Comparison of ENCODE assay signal across 21 cellular contexts in genomic region chr6:116436586-116436985, GRCh38. TPM values are rescaled to one million over a fixed set of nuclear protein-coding genes. Genes with fewer than 3 reads are reported as not detected.
"Had no signal": no experiment of that assay in that cellular context is flagged by ENCODE, and none has a peak within 500 bp of the region (broad histone marks: within the 10 kb centered on the region; RNA-seq: fewer than 3 reads in every experiment).

No MANE protein-coding gene starts in this region.

- DNase-seq: colonic mucosa; effector CD4-positive, alpha-beta T cell; endodermal cell; foreskin melanocyte; head of caudate nucleus; kidney glomerular epithelial cell; mammary epithelial cell; natural killer cell; posterior cingulate gyrus; spleen; stimulated activated CD4-positive, alpha-beta T cell treated with anti-CD3 and anti-CD28 coated beads, Interleukin-15, amount 100 ng/mL, for 24 hours; stimulated activated CD4-positive, alpha-beta T cell treated with anti-CD3 and anti-CD28 coated beads, Interleukin-1b, Interleukin-23, amount 100 ng/mL, for 48 hours; stimulated activated CD4-positive, alpha-beta T cell treated with anti-CD3 and anti-CD28 coated beads, Interleukin-4, amount 100 ng/mL, for 24 hours; tibial artery; upper lobe of right lung had no signal

- ATAC-seq: left lobe of liver; natural killer cell; stimulated activated memory B cell treated with anti-CD40 and anti-IgM and Interleukin-4, amounts not matched to agents 10 μg/mL and 1 μg/mL and 100 μg/mL, for 72 hours; upper lobe of right lung had no signal

- H3K9me3 ChIP-seq: colonic mucosa, spleen, tibial artery, upper lobe of right lung, vagina had no signal

- H3K27ac ChIP-seq: colonic mucosa, hepatocyte, spleen, tibial artery, upper lobe of right lung, vagina had no signal

- H3K36me3 Mint-ChIP-seq: natural killer cell had no signal

- H3K9me3 Mint-ChIP-seq: endodermal cell; natural killer cell; stimulated activated memory B cell treated with anti-CD40 and anti-IgM and Interleukin-4, amounts not matched to agents 10 μg/mL and 1 μg/mL and 100 μg/mL, for 72 hours; stimulated activated naive CD8-positive, alpha-beta T cell treated with anti-CD3 and anti-CD28 coated beads, Interleukin-15, Interleukin-2, amounts not matched to agents 100 ng/mL and 50 ng/mL, for 24 hours had no signal

- H3K27me3 Mint-ChIP-seq: stimulated activated memory B cell treated with anti-CD40 and anti-IgM and Interleukin-4, amounts not matched to agents 10 μg/mL and 1 μg/mL and 100 μg/mL, for 72 hours had no signal

- H2AFZ ChIP-seq: hepatocyte had no signal

- H3K27me3 ChIP-seq: colonic mucosa, hepatocyte, spleen, tibial artery, upper lobe of right lung, vagina had no signal

- H3K36me3 ChIP-seq: colonic mucosa had no signal

- H3K4me3 Mint-ChIP-seq: endodermal cell; natural killer cell; stimulated activated memory B cell treated with anti-CD40 and anti-IgM and Interleukin-4, amounts not matched to agents 10 μg/mL and 1 μg/mL and 100 μg/mL, for 72 hours; stimulated activated naive CD8-positive, alpha-beta T cell treated with anti-CD3 and anti-CD28 coated beads, Interleukin-15, Interleukin-2, amounts not matched to agents 100 ng/mL and 50 ng/mL, for 24 hours had no signal

- H3K4me2 ChIP-seq: hepatocyte had no signal

- H3K27ac Mint-ChIP-seq: natural killer cell; stimulated activated naive CD8-positive, alpha-beta T cell treated with anti-CD3 and anti-CD28 coated beads, Interleukin-15, Interleukin-2, amounts not matched to agents 100 ng/mL and 50 ng/mL, for 24 hours had no signal

- H3K4me1 Mint-ChIP-seq: natural killer cell had no signal

- H3K4me3 ChIP-seq: colonic mucosa, hepatocyte, spleen, tibial artery, upper lobe of right lung, vagina had no signal

- H3K4me1 ChIP-seq: colonic mucosa, upper lobe of right lung, vagina had no signal

- H3K79me2 ChIP-seq: hepatocyte had no signal

RNA-seq across cellular contexts. Expression of gene CALHM6, which starts 24.6 kb away (rescaled TPM):
- total RNA-seq: myocyte, vagina had no signal
